In genomic region chr7:3134715-3135114, GRCh38 we compare ENCODE assay signal across 1 cellular context.
TF ChIP-seq lines count a peak whose summit lies in the region.

No MANE protein-coding gene starts in this region.

TF ChIP-seq in GM23338, 12 proteins besides CTCF, POLR2A, EP300 and RAD21 (continued from another document):
- no peak for TF ChIP-seq ZNF462 (CRISPR knock-in tag; IDR thresholded peaks at IDR 0.05)
- no peak for TF ChIP-seq STAT1 (IDR thresholded peaks at IDR 0.05; ENCODE audit: unreplicated experiment)
- TF ChIP-seq REST (IDR thresholded peaks at IDR 0.05; ENCODE audit: unreplicated experiment), result no peak
- no peak for TF ChIP-seq NANOG (IDR thresholded peaks at IDR 0.05; ENCODE audit: borderline replicate concordance)
- TF ChIP-seq EZH2phosphoT487 (IDR thresholded peaks at IDR 0.05; ENCODE audit: unreplicated experiment), result no peak
- no peak for TF ChIP-seq ZNF331 (CRISPR knock-in tag; IDR thresholded peaks at IDR 0.05; ENCODE audit: low read depth)
- TF ChIP-seq JUNB (IDR thresholded peaks at IDR 0.05; ENCODE audit: unreplicated experiment), result no peak
TF ChIP-seq in GM23338: peak in this region for 0.
